In the genomic region with DNA sequence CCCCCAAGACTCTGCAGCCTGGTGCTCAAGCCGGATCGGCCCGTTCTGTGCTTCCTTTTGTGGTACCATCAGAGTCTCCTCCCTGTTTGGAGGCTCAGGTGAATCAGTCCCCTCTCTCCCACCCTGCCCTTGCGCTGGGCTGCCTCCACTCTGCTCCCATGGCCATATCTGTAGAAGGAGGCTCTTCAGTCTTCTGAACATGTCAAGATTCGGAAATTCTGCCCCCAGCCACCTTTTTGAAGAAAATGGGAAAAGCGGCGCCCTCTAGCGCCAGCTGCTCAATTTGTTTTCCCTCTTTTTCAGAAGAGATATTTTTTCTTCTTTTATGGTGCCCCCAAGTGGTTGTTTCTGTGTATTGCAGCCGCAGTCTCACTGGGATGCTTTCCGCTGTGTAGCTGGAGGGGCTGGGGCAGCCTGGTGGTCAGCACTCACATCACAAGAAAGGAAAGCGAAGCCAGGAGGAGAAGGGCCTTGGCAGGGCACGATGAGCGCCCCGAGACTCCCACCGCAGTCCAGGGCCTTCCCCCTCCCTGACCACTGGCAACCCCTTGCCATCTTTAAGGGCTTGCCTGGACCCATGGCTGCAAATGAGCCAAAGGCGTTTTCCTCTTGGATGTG, we compare ENCODE assay signal across 8 cellular contexts. TPM values are rescaled to one million over a fixed set of nuclear protein-coding genes. Genes with fewer than 3 reads are reported as not detected.
DNase-seq lines count a peak whose midpoint lies in the region; ATAC-seq, FAIRE-seq and TF ChIP-seq lines count a peak whose summit lies in the region.

No MANE protein-coding gene starts in this region.

- no peak overlapping the region for H3K27ac Mint-ChIP-seq in astrocyte (ENCODE audit: unreplicated experiment)

- TF ChIP-seq CTCF in astrocyte (IDR thresholded peaks at IDR 0.05; ENCODE audit: insufficient read depth, low read depth, low read length) (peak; percentile 99), smooth muscle cell (IDR thresholded peaks at IDR 0.05; ENCODE audit: borderline replicate concordance, insufficient read depth, poor library complexity, severe bottlenecking) (peak; percentile 99)

- H3K9me3 ChIP-seq in astrocyte (ENCODE audit: insufficient read depth, low read depth, low read length) (no peaks in the 10 kb centered on the region), smooth muscle cell (replicated peaks; ENCODE audit: low read depth) (no peaks in the 10 kb centered on the region)

- peaks cover 2% of the 10 kb centered on the region for H3K4me1 Mint-ChIP-seq in astrocyte (ENCODE audit: low read depth, unreplicated experiment)

- H3K36me3 ChIP-seq in astrocyte (ENCODE audit: insufficient read depth, low read length): no peaks in the 10 kb centered on the region
- no peaks in the 10 kb centered on the region for H3K36me3 ChIP-seq in smooth muscle cell (ENCODE audit: low read depth)

- H3K9ac ChIP-seq in astrocyte (ENCODE audit: low read length) (no peak overlapping the region), smooth muscle cell (ENCODE audit: low read depth) (no peak overlapping the region)

- no peaks in the 10 kb centered on the region for H3K27me3 ChIP-seq in astrocyte (ENCODE audit: insufficient read depth, low read length)
- H3K27me3 ChIP-seq in smooth muscle cell (ENCODE audit: low read depth): peaks cover 8% of the 10 kb centered on the region

- H3K79me2 ChIP-seq in astrocyte (ENCODE audit: insufficient read depth, low read length) (no peaks in the 10 kb centered on the region), smooth muscle cell (ENCODE audit: low read depth) (no peaks in the 10 kb centered on the region)

- H3K27ac ChIP-seq in astrocyte (ENCODE audit: low read depth, low read length) (no peak overlapping the region), smooth muscle cell (ENCODE audit: low read depth) (no peak overlapping the region)

- peaks cover 4% of the 10 kb centered on the region for H3K9me3 Mint-ChIP-seq in astrocyte (ENCODE audit: unreplicated experiment)

- no peak overlapping the region for H3K4me2 ChIP-seq in astrocyte (ENCODE audit: low read length)
- H3K4me2 ChIP-seq in smooth muscle cell: no peak overlapping the region

- ATAC-seq in GM21619 (IDR thresholded peaks at IDR 0.05; ENCODE audit: unreplicated experiment): peak; percentile 55
- ATAC-seq in HG02884 (IDR thresholded peaks at IDR 0.05; ENCODE audit: unreplicated experiment): no peak

- no peak overlapping the region for H2AFZ ChIP-seq in astrocyte (ENCODE audit: low read depth, low read length)
- no peak overlapping the region for H2AFZ ChIP-seq in smooth muscle cell (ENCODE audit: low read depth)

- H3F3A ChIP-seq in smooth muscle cell (ENCODE audit: low read depth): no peaks in the 10 kb centered on the region

- no peak overlapping the region for H3K4me3 ChIP-seq in astrocyte (ENCODE audit: insufficient read depth, low read depth, low read length)
- no peak overlapping the region for H3K4me3 ChIP-seq in smooth muscle cell

- no peak for FAIRE-seq in astrocyte (lab: Jason Lieb, UNC)

- H4K20me1 ChIP-seq in astrocyte (ENCODE audit: insufficient read depth, low read length) (no peaks in the 10 kb centered on the region), smooth muscle cell (ENCODE audit: low read depth) (no peaks in the 10 kb centered on the region)

- 27% methylated on average over 16 of the region's 16 CpGs for WGBS in smooth muscle cell (ENCODE audit: low lambda C conversion rate)

- peaks cover 21% of the 10 kb centered on the region for H3K27me3 Mint-ChIP-seq in astrocyte (ENCODE audit: low read depth, unreplicated experiment)

- H3K4me1 ChIP-seq in astrocyte (ENCODE audit: insufficient read depth, low read length) (no peaks in the 10 kb centered on the region), smooth muscle cell (ENCODE audit: low read depth) (no peaks in the 10 kb centered on the region)

- DNase-seq in C1 segment of cervical spinal cord (lab: John Stamatoyannopoulos, UW): peak in 12 of 14 donors; percentile 7 to 73 (median 50)
- DNase-seq in NCI-H187 (lab: John Stamatoyannopoulos, UW): peak; percentile 89 to 96
- DNase-seq in T1000 (lab: John Stamatoyannopoulos, UW): peak; percentile 53
- DNase-seq in astrocyte (ENCODE audit: low read depth): peak; percentile 15
- peak in 43 of 51 donors; percentile 4 to 81 (median 55) for DNase-seq in hypothalamus (lab: John Stamatoyannopoulos, UW)
- peak; percentile 32 for DNase-seq in smooth muscle cell (lab: John Stamatoyannopoulos, UW; ENCODE audit: unreplicated experiment)

- H3K36me3 Mint-ChIP-seq in astrocyte (ENCODE audit: low read depth, unreplicated experiment): no peaks in the 10 kb centered on the region

- no peak overlapping the region for H3K4me3 Mint-ChIP-seq in astrocyte (ENCODE audit: unreplicated experiment)

RNA-seq across cellular contexts. Expression of gene CACNA1E, which starts 58.4 kb away (rescaled TPM):
- total RNA-seq in astrocyte: 0.07 and 0.14 TPM in 2 replicates
- under 0.01 TPM in 1 of 2 replicates, not detected in the other for total RNA-seq in smooth muscle cell
- not detected in 2 replicates for polyA plus RNA-seq in smooth muscle cell

Comparison
In these comparisons a context has a peak if more than half of its experiments do, and no peak if none do; other contexts are left out.
1. DNase-seq: peak in every context shown above with its lines; median percentile 92 in NCI-H187; 55 in hypothalamus; 53 in T1000; 50 in C1 segment of cervical spinal cord; 32 in smooth muscle cell; 15 in astrocyte.